In the genomic region with DNA sequence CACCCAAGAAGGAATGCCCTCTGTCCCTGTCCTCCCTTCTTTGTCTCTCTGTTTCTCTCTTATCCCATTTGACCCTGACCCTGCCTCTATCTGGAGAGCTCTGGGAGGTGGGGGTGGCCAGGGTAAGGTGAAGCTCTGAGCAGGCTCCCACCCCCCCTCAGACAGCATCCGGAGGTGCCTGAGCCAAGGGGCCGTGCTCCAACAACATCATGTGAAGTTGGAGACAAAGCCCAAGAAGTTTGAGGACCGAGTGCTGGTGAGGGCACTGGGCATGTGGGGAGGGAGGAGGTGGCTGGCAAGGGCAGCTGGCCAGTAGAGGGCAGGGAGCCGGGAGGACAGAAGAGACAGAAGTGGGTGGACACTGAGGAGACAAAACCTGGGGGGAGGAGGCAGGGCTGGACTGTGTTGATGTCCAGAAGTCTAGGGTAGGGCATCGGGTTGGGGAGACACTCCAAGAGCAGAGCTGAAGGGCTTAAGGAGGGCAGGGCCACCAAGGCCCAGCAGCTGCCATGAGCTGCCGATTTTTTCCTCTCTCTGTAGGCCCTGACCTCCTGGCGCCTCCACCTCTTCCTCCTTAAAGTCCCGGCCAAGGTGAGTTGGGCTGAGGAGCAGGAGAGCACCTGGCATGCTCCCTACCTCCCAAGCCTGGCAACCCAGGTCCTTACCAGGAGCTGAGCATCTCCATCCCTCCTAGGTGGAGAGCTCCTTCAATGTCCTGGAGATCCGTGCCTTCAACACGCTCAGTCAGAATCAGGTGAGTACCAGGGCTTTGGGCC, we compare ENCODE assay signal across 1 cellular context.
TF ChIP-seq lines count a peak whose summit lies in the region.

No MANE protein-coding gene starts in this region.

TF ChIP-seq in H1, 55 proteins besides CTCF, POLR2A, EP300 and RAD21:
- TF ChIP-seq, protein P1, sequence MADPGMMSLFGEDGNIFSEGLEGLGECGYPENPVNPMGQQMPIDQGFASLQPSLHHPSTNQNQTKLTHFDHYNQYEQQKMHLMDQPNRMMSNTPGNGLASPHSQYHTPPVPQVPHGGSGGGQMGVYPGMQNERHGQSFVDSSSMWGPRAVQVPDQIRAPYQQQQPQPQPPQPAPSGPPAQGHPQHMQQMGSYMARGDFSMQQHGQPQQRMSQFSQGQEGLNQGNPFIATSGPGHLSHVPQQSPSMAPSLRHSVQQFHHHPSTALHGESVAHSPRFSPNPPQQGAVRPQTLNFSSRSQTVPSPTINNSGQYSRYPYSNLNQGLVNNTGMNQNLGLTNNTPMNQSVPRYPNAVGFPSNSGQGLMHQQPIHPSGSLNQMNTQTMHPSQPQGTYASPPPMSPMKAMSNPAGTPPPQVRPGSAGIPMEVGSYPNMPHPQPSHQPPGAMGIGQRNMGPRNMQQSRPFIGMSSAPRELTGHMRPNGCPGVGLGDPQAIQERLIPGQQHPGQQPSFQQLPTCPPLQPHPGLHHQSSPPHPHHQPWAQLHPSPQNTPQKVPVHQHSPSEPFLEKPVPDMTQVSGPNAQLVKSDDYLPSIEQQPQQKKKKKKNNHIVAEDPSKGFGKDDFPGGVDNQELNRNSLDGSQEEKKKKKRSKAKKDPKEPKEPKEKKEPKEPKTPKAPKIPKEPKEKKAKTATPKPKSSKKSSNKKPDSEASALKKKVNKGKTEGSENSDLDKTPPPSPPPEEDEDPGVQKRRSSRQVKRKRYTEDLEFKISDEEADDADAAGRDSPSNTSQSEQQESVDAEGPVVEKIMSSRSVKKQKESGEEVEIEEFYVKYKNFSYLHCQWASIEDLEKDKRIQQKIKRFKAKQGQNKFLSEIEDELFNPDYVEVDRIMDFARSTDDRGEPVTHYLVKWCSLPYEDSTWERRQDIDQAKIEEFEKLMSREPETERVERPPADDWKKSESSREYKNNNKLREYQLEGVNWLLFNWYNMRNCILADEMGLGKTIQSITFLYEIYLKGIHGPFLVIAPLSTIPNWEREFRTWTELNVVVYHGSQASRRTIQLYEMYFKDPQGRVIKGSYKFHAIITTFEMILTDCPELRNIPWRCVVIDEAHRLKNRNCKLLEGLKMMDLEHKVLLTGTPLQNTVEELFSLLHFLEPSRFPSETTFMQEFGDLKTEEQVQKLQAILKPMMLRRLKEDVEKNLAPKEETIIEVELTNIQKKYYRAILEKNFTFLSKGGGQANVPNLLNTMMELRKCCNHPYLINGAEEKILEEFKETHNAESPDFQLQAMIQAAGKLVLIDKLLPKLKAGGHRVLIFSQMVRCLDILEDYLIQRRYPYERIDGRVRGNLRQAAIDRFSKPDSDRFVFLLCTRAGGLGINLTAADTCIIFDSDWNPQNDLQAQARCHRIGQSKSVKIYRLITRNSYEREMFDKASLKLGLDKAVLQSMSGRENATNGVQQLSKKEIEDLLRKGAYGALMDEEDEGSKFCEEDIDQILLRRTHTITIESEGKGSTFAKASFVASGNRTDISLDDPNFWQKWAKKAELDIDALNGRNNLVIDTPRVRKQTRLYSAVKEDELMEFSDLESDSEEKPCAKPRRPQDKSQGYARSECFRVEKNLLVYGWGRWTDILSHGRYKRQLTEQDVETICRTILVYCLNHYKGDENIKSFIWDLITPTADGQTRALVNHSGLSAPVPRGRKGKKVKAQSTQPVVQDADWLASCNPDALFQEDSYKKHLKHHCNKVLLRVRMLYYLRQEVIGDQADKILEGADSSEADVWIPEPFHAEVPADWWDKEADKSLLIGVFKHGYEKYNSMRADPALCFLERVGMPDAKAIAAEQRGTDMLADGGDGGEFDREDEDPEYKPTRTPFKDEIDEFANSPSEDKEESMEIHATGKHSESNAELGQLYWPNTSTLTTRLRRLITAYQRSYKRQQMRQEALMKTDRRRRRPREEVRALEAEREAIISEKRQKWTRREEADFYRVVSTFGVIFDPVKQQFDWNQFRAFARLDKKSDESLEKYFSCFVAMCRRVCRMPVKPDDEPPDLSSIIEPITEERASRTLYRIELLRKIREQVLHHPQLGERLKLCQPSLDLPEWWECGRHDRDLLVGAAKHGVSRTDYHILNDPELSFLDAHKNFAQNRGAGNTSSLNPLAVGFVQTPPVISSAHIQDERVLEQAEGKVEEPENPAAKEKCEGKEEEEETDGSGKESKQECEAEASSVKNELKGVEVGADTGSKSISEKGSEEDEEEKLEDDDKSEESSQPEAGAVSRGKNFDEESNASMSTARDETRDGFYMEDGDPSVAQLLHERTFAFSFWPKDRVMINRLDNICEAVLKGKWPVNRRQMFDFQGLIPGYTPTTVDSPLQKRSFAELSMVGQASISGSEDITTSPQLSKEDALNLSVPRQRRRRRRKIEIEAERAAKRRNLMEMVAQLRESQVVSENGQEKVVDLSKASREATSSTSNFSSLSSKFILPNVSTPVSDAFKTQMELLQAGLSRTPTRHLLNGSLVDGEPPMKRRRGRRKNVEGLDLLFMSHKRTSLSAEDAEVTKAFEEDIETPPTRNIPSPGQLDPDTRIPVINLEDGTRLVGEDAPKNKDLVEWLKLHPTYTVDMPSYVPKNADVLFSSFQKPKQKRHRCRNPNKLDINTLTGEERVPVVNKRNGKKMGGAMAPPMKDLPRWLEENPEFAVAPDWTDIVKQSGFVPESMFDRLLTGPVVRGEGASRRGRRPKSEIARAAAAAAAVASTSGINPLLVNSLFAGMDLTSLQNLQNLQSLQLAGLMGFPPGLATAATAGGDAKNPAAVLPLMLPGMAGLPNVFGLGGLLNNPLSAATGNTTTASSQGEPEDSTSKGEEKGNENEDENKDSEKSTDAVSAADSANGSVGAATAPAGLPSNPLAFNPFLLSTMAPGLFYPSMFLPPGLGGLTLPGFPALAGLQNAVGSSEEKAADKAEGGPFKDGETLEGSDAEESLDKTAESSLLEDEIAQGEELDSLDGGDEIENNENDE (IDR thresholded peaks at IDR 0.05; ENCODE audit: insufficient replicate concordance, low read length) = no peak
- TF ChIP-seq, protein P2, sequence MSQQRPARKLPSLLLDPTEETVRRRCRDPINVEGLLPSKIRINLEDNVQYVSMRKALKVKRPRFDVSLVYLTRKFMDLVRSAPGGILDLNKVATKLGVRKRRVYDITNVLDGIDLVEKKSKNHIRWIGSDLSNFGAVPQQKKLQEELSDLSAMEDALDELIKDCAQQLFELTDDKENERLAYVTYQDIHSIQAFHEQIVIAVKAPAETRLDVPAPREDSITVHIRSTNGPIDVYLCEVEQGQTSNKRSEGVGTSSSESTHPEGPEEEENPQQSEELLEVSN (IDR thresholded peaks at IDR 0.05) = no peak
- TF ChIP-seq RBBP5 (IDR thresholded peaks at IDR 0.05; ENCODE audit: borderline replicate concordance, low read depth, low read length) (no peak), CEBPB (IDR thresholded peaks at IDR 0.05; ENCODE audit: low read depth, low read length) (no peak), TAF1 (IDR thresholded peaks at IDR 0.05; ENCODE audit: low read depth, low read length) (no peak), RXRA (IDR thresholded peaks at IDR 0.05; ENCODE audit: insufficient read depth, low read depth, low read length) (no peak), CHD2 (IDR thresholded peaks at IDR 0.05; ENCODE audit: low read length) (no peak), JUND (IDR thresholded peaks at IDR 0.05; ENCODE audit: low read length) (no peak), NANOG (IDR thresholded peaks at IDR 0.05; ENCODE audit: insufficient read depth, low read depth, low read length, poor library complexity, severe bottlenecking) (no peak), CBX5 (IDR thresholded peaks at IDR 0.05; ENCODE audit: low read depth, low read length) (no peak), SP2 (IDR thresholded peaks at IDR 0.05; ENCODE audit: low read length) (no peak), ASH2L (IDR thresholded peaks at IDR 0.05; ENCODE audit: low read length) (no peak), SUZ12 (IDR thresholded peaks at IDR 0.05; ENCODE audit: low read length) (no peak), KDM1A (IDR thresholded peaks at IDR 0.05; ENCODE audit: borderline replicate concordance, low read length) (no peak), SP1 (IDR thresholded peaks at IDR 0.05; ENCODE audit: low read depth, low read length) (no peak), CBX8 (IDR thresholded peaks at IDR 0.05; ENCODE audit: borderline replicate concordance, low read depth, low read length) (no peak), CREB1 (IDR thresholded peaks at IDR 0.05) (no peak), SIN3A (conservative IDR thresholded peaks at IDR 0.05 in 1 of 2, IDR thresholded peaks at IDR 0.05 in 1 of 2; ENCODE audit: low read depth in 1 of 2, low read length in 2 of 2) (no peak)
- TF ChIP-seq, protein P3, sequence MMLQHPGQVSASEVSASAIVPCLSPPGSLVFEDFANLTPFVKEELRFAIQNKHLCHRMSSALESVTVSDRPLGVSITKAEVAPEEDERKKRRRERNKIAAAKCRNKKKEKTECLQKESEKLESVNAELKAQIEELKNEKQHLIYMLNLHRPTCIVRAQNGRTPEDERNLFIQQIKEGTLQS (IDR thresholded peaks at IDR 0.05; ENCODE audit: insufficient read depth, low read depth, low read length) = no peak
